31 cellular contexts compared by ENCODE assay signal in genomic region chr9:132983814-132984201, GRCh38. TPM values are rescaled to one million over a fixed set of nuclear protein-coding genes. Genes with fewer than 3 reads are reported as not detected.
"Had no signal": no experiment of that assay in that cellular context is flagged by ENCODE, and none has a peak within 500 bp of the region (broad histone marks: within the 10 kb centered on the region; RNA-seq: fewer than 3 reads in every experiment).

No MANE protein-coding gene starts in this region.

- H3K9me3 ChIP-seq: body of pancreas, esophagus muscularis mucosa, gastrocnemius medialis, heart left ventricle had no signal

- H3K4me3 ChIP-seq: body of pancreas, esophagus muscularis mucosa, gastrocnemius medialis, heart left ventricle had no signal

- ATAC-seq: activated CD4-positive, CD25-positive, alpha-beta regulatory T cell treated with anti-CD3 and anti-CD28 coated beads, Interleukin-2, amount 50 U/mL, for 24 hours; activated CD8-positive, alpha-beta T cell treated with anti-CD3 and anti-CD28 coated beads for 36 hours; activated T-cell treated with anti-CD3 and anti-CD28 coated beads, Interleukin-2, amount 50 U/mL, for 4 hours; activated T-helper 17 cell treated with anti-CD3 and anti-CD28 coated beads, Interleukin-2, amount 50 U/mL, for 72 hours; body of pancreas; effector memory CD8-positive, alpha-beta T cell; foreskin keratinocyte; gastrocnemius medialis; T-helper 17 cell had no signal

- DNase-seq: activated B cell treated with CpG ODN at 0.5 μM for 24 hours; activated CD4-positive, alpha-beta T cell treated with anti-CD3 and anti-CD28 coated beads for 48 hours; activated CD4-positive, alpha-beta T cell treated with anti-CD3 and anti-CD28 coated beads, Interleukin-2, amount 50 U/mL, for 1 hour; activated CD4-positive, alpha-beta T cell treated with anti-CD3 and anti-CD28 coated beads, Interleukin-2, amount 50 U/mL, for 48 hours; activated CD8-positive, alpha-beta memory T cell treated with anti-CD3 and anti-CD28 coated beads for 24 hours; activated CD8-positive, alpha-beta T cell treated with anti-CD3 and anti-CD28 coated beads for 36 hours; activated effector memory CD4-positive, alpha-beta T cell treated with Interleukin-2 at 50 U/mL for 16 hours; activated gamma-delta T cell treated with Interleukin-2 at 50 U/mL for 16 hours; activated naive CD4-positive, alpha-beta T cell treated with anti-CD3 and anti-CD28 coated beads, Interleukin-2, amount 50 U/mL, for 16 hours; activated naive CD4-positive, alpha-beta T cell treated with Interleukin-2 at 50 U/mL for 16 hours; activated T-cell treated with anti-CD3 and anti-CD28 coated beads, Interleukin-2, amount 50 U/mL, for 4 hours; amniotic stem cell; anterior cingulate cortex; body of pancreas; caudate nucleus; cortex of kidney; dermis blood vessel endothelial cell; effector CD4-positive, alpha-beta T cell; effector memory CD8-positive, alpha-beta T cell; foreskin keratinocyte; gastrocnemius medialis; glutamatergic neuron; heart left ventricle; T-helper 1 cell; T-helper 17 cell; WERI-Rb-1 had no signal

- H3K27ac ChIP-seq: body of pancreas, esophagus muscularis mucosa, foreskin keratinocyte, gastrocnemius medialis, heart left ventricle, WERI-Rb-1 had no signal

- H3K4me1 ChIP-seq: foreskin keratinocyte had no signal

- H3K27me3 ChIP-seq: body of pancreas had no signal

- H3K36me3 ChIP-seq: esophagus muscularis mucosa, gastrocnemius medialis, heart left ventricle, WERI-Rb-1 had no signal

- H3K4me3 Mint-ChIP-seq: activated B cell treated with CpG ODN at 0.5 μM for 24 hours; activated CD8-positive, alpha-beta T cell treated with anti-CD3 and anti-CD28 coated beads for 36 hours; activated naive CD8-positive, alpha-beta T cell; activated T-cell treated with anti-CD3 and anti-CD28 coated beads, Interleukin-2, amount 50 U/mL, for 4 hours; activated T-helper 17 cell treated with anti-CD3 and anti-CD28 coated beads, Interleukin-2, amount 50 U/mL, for 72 hours; effector memory CD8-positive, alpha-beta T cell; T-helper 17 cell had no signal

- H3K4me1 Mint-ChIP-seq: activated T-helper 17 cell treated with anti-CD3 and anti-CD28 coated beads, Interleukin-2, amount 50 U/mL, for 72 hours had no signal

- H3K9me3 Mint-ChIP-seq: activated B cell treated with CpG ODN at 0.5 μM for 24 hours; activated CD8-positive, alpha-beta T cell treated with anti-CD3 and anti-CD28 coated beads for 36 hours; activated T-cell treated with anti-CD3 and anti-CD28 coated beads, Interleukin-2, amount 50 U/mL, for 4 hours; activated T-helper 17 cell treated with anti-CD3 and anti-CD28 coated beads, Interleukin-2, amount 50 U/mL, for 72 hours; effector memory CD8-positive, alpha-beta T cell had no signal

- H3K36me3 Mint-ChIP-seq: activated naive CD8-positive, alpha-beta T cell had no signal

- H3K27ac Mint-ChIP-seq: activated B cell treated with CpG ODN at 0.5 μM for 24 hours; activated CD8-positive, alpha-beta T cell treated with anti-CD3 and anti-CD28 coated beads for 36 hours; activated naive CD8-positive, alpha-beta T cell; activated T-helper 17 cell treated with anti-CD3 and anti-CD28 coated beads, Interleukin-2, amount 50 U/mL, for 72 hours; effector memory CD8-positive, alpha-beta T cell; T-helper 17 cell had no signal

RNA-seq across cellular contexts. Expression of gene GFI1B, which starts 5.3 kb away (rescaled TPM):
- total RNA-seq: activated CD8-positive, alpha-beta T cell treated with anti-CD3 and anti-CD28 coated beads for 36 hours; activated T-helper 17 cell treated with anti-CD3 and anti-CD28 coated beads, Interleukin-2, amount 50 U/mL, for 72 hours; body of pancreas; chondrocyte; dermis blood vessel endothelial cell; foreskin keratinocyte; gastrocnemius medialis had no signal
